26 cellular contexts compared by ENCODE assay signal in genomic region chr3:23996058-23996457, GRCh38.
"Had no signal": no experiment of that assay in that cellular context is flagged by ENCODE, and none has a peak within 500 bp of the region (broad histone marks: within the 10 kb centered on the region; RNA-seq: fewer than 3 reads in every experiment).

No MANE protein-coding gene starts in this region.

- H3K36me3 ChIP-seq: breast epithelium, colonic mucosa, esophagus squamous epithelium, left ventricle myocardium inferior, tibial artery had no signal

- H3K27ac Mint-ChIP-seq: activated CD4-positive, alpha-beta T cell treated with anti-CD3 and anti-CD28 coated beads, Interleukin-2, amount 10 ng/mL, durations not matched to agents 24 days and 14 days; activated CD8-positive, alpha-beta memory T cell treated with anti-CD3 and anti-CD28 coated beads, Interleukin-2, amount 10 ng/mL, durations not matched to agents 7 days and 5 days; activated CD8-positive, alpha-beta T cell treated with anti-CD3 and anti-CD28 coated beads for 36 hours; activated T-helper 1 cell treated with anti-CD3 and anti-CD28 coated beads, Interleukin-12 subunit alpha, Interleukin-12 subunit beta, Interleukin-2, Interleukin-4 antibody, amounts not matched to agents 30 ng/mL and 10 ng/mL and 1 ng/mL, durations not matched to agents 14 hours and 24 hours and 36 hours; natural killer cell; stimulated activated naive CD8-positive, alpha-beta T cell treated with anti-CD3 and anti-CD28 coated beads, Interleukin-15, Interleukin-2, amounts not matched to agents 100 ng/mL and 50 ng/mL, for 24 hours; T-cell; T-helper 2 cell treated with Interferon-gamma antibody and Interleukin-4, amounts not matched to agents 5 μg/mL and 100 μg/mL, for 36 hours had no signal

- H3K4me3 ChIP-seq: breast epithelium, colonic mucosa, dorsolateral prefrontal cortex, esophagus squamous epithelium, left ventricle myocardium inferior, tibial artery had no signal

- H3K4me3 Mint-ChIP-seq: activated CD4-positive, alpha-beta T cell treated with anti-CD3 and anti-CD28 coated beads, Interleukin-2, amount 10 ng/mL, durations not matched to agents 24 days and 14 days; activated CD8-positive, alpha-beta memory T cell treated with anti-CD3 and anti-CD28 coated beads, Interleukin-2, amount 10 ng/mL, durations not matched to agents 7 days and 5 days; activated CD8-positive, alpha-beta T cell treated with anti-CD3 and anti-CD28 coated beads for 36 hours; activated T-helper 1 cell treated with anti-CD3 and anti-CD28 coated beads, Interleukin-12 subunit alpha, Interleukin-12 subunit beta, Interleukin-2, Interleukin-4 antibody, amounts not matched to agents 30 ng/mL and 10 ng/mL and 1 ng/mL, durations not matched to agents 14 hours and 24 hours and 36 hours; central memory CD8-positive, alpha-beta T cell; natural killer cell; stimulated activated naive CD8-positive, alpha-beta T cell treated with anti-CD3 and anti-CD28 coated beads, Interleukin-15, Interleukin-2, amounts not matched to agents 100 ng/mL and 50 ng/mL, for 24 hours; T-cell; T-helper 2 cell treated with Interferon-gamma antibody and Interleukin-4, amounts not matched to agents 5 μg/mL and 100 μg/mL, for 36 hours had no signal

- H3K27ac ChIP-seq: breast epithelium, colonic mucosa, esophagus squamous epithelium, left ventricle myocardium inferior, parathyroid adenoma, VCaP had no signal

- H3K27me3 Mint-ChIP-seq: T-cell had no signal

- ATAC-seq: activated CD4-positive, CD25-positive, alpha-beta regulatory T cell treated with anti-CD3 and anti-CD28 coated beads, Interleukin-2, amount 50 U/mL, for 24 hours; activated CD8-positive, alpha-beta memory T cell treated with anti-CD3 and anti-CD28 coated beads, Interleukin-2, amount 10 ng/mL, durations not matched to agents 7 days and 5 days; activated CD8-positive, alpha-beta T cell treated with anti-CD3 and anti-CD28 coated beads for 36 hours; natural killer cell; right cardiac atrium; T-cell had no signal

- H3K9ac ChIP-seq: parathyroid adenoma had no signal

- DNase-seq: activated CD4-positive, alpha-beta T cell treated with anti-CD3 and anti-CD28 coated beads, Interleukin-2, amount 10 ng/mL, durations not matched to agents 24 days and 14 days; activated CD8-positive, alpha-beta memory T cell treated with anti-CD3 and anti-CD28 coated beads, Interleukin-2, amount 10 ng/mL, durations not matched to agents 7 days and 5 days; activated CD8-positive, alpha-beta T cell treated with anti-CD3 and anti-CD28 coated beads for 36 hours; activated gamma-delta T cell; activated naive CD4-positive, alpha-beta T cell treated with anti-CD3 and anti-CD28 coated beads, Interleukin-2, amount 50 U/mL, for 16 hours; colonic mucosa; dorsolateral prefrontal cortex; esophagus squamous epithelium; head of caudate nucleus; hypothalamus; left ventricle myocardium inferior; midbrain; natural killer cell; right cardiac atrium; stimulated activated CD4-positive, alpha-beta T cell treated with anti-CD3 and anti-CD28 coated beads, Interleukin-4, amount 100 ng/mL, for 4 hours; substantia nigra; T-cell; tibial artery had no signal

- H2AFZ ChIP-seq: parathyroid adenoma had no signal

- H3K79me2 ChIP-seq: parathyroid adenoma had no signal

- H3K9me3 ChIP-seq: breast epithelium, colonic mucosa, esophagus squamous epithelium, left ventricle myocardium inferior, tibial artery had no signal

- H3K9me3 Mint-ChIP-seq: activated CD4-positive, alpha-beta T cell treated with anti-CD3 and anti-CD28 coated beads, Interleukin-2, amount 10 ng/mL, durations not matched to agents 24 days and 14 days; activated CD8-positive, alpha-beta T cell treated with anti-CD3 and anti-CD28 coated beads for 36 hours; activated T-helper 1 cell treated with anti-CD3 and anti-CD28 coated beads, Interleukin-12 subunit alpha, Interleukin-12 subunit beta, Interleukin-2, Interleukin-4 antibody, amounts not matched to agents 30 ng/mL and 10 ng/mL and 1 ng/mL, durations not matched to agents 14 hours and 24 hours and 36 hours; central memory CD8-positive, alpha-beta T cell; natural killer cell; stimulated activated naive CD8-positive, alpha-beta T cell treated with anti-CD3 and anti-CD28 coated beads, Interleukin-15, Interleukin-2, amounts not matched to agents 100 ng/mL and 50 ng/mL, for 24 hours; T-cell; T-helper 2 cell treated with Interferon-gamma antibody and Interleukin-4, amounts not matched to agents 5 μg/mL and 100 μg/mL, for 36 hours had no signal

- H3K4me1 ChIP-seq: breast epithelium, colonic mucosa had no signal

- H3K27me3 ChIP-seq: breast epithelium, colonic mucosa, dorsolateral prefrontal cortex, esophagus squamous epithelium, tibial artery had no signal

- H3K36me3 Mint-ChIP-seq: activated CD8-positive, alpha-beta memory T cell treated with anti-CD3 and anti-CD28 coated beads, Interleukin-2, amount 10 ng/mL, durations not matched to agents 7 days and 5 days; natural killer cell; T-cell had no signal
